In genomic region chr10:100019824-100020160, GRCh38 we compare ENCODE assay signal across 1 cellular context.
A peak's percentile ranks its signal among the peaks of the same experiment; 100 is the strongest.
TF ChIP-seq lines count a peak whose summit lies in the region.

No MANE protein-coding gene starts in this region.

TF ChIP-seq in HepG2, 621 proteins besides CTCF, POLR2A, EP300 and RAD21 (continued from another document):
- 0 out of 2 replicates have a peak, but pooled peaks have one; percentile 34 for TF ChIP-seq UBTF (CRISPR knock-in tag; IDR thresholded peaks at IDR 0.05)
- TF ChIP-seq ZNF382 (CRISPR knock-in tag; IDR thresholded peaks at IDR 0.05; ENCODE audit: borderline replicate concordance): no peak
- TF ChIP-seq STAT6 (CRISPR knock-in tag; IDR thresholded peaks at IDR 0.05; ENCODE audit: borderline replicate concordance): 0 out of 2 replicates have a peak, but pooled peaks have one; percentile 69
- TF ChIP-seq ZFP62 (CRISPR knock-in tag; IDR thresholded peaks at IDR 0.05): no peak
- peak; percentile 93 for TF ChIP-seq ZSCAN25 (CRISPR knock-in tag; IDR thresholded peaks at IDR 0.05)
- 0 out of 2 replicates have a peak, but pooled peaks have one; percentile 10 for TF ChIP-seq HMG20A (CRISPR knock-in tag; IDR thresholded peaks at IDR 0.05; ENCODE audit: borderline replicate concordance)
- 0 out of 2 replicates have a peak, but pooled peaks have one; percentile 6 for TF ChIP-seq HOXA3 (CRISPR knock-in tag; IDR thresholded peaks at IDR 0.05)
- TF ChIP-seq KDM2A (CRISPR knock-in tag; IDR thresholded peaks at IDR 0.05; ENCODE audit: borderline replicate concordance, low read depth): 0 out of 2 replicates have a peak, but pooled peaks have one; percentile 25
